In genomic region chr7:84880326-84880997, GRCh38 we compare ENCODE assay signal across 6 cellular contexts.
A peak's percentile ranks its signal among the peaks of the same experiment; 100 is the strongest.
DNase-seq lines count a peak whose midpoint lies in the region; ATAC-seq, FAIRE-seq and TF ChIP-seq lines count a peak whose summit lies in the region.
"Not testable (repeated sequence)": the region's sequence is repeated elsewhere in the genome, so short reads cannot be mapped to it uniquely, and the experiment has no call there.

No MANE protein-coding gene starts in this region.

- H3K27me3 ChIP-seq in HUES6 (ENCODE audit: control insufficient read depth, insufficient read depth, low read length) = not testable (repeated sequence)

- H3K4me1 Mint-ChIP-seq in chondrocyte (ENCODE audit: low read depth); stimulated activated naive CD8-positive, alpha-beta T cell treated with anti-CD3 and anti-CD28 coated beads, Interleukin-15, amount 100 ng/mL, for 72 hours: not testable (repeated sequence)

- H3K36me3 ChIP-seq in HUES6 (ENCODE audit: control insufficient read depth, insufficient read depth, low read length); kidney (ENCODE audit: control insufficient read depth in 1 of 2, insufficient read depth in 2 of 2, low read length in 2 of 2): not testable (repeated sequence)

- H3K9me3 ChIP-seq in HUES6 (ENCODE audit: control insufficient read depth, insufficient read depth, low read depth, low read length); kidney (ENCODE audit: control insufficient read depth in 1 of 2, low read length in 2 of 2): not testable (repeated sequence)

- DNase-seq in activated gamma-delta T cell (lab: John Stamatoyannopoulos, UW) = peak; percentile 10
- DNase-seq in chondrocyte (ENCODE audit: low spot score) = peak; percentile 65
- peak; percentile 59 for DNase-seq in kidney
- DNase-seq in stimulated activated naive CD8-positive, alpha-beta T cell treated with anti-CD3 and anti-CD28 coated beads, Interleukin-15, amount 100 ng/mL, for 72 hours = not testable (repeated sequence)

- H3K4me3 ChIP-seq in HUES6 (ENCODE audit: low read depth, low read length) = peak overlapping the region; percentile 16; the same call in 1 of the 2 replicates
- H3K4me3 ChIP-seq in kidney (ENCODE audit: low read length in 2 of 2) = not testable (repeated sequence)

- H3K36me3 Mint-ChIP-seq in chondrocyte (ENCODE audit: low read depth) = not testable (repeated sequence)

- intact Hi-C loops in kidney (cut with DNase I) = not testable (repeated sequence)

- H3K27ac ChIP-seq in C4-2B = peak overlapping the region; percentile 84
- H3K27ac ChIP-seq in HUES6 (ENCODE audit: low read depth, low read length); kidney (ENCODE audit: low read depth in 2 of 2, low read length in 2 of 2): not testable (repeated sequence)

- not testable (repeated sequence) for H3K27me3 Mint-ChIP-seq in chondrocyte (ENCODE audit: low read depth); stimulated activated naive CD8-positive, alpha-beta T cell treated with anti-CD3 and anti-CD28 coated beads, Interleukin-15, amount 100 ng/mL, for 72 hours

- not testable (repeated sequence) for FAIRE-seq in kidney (lab: Jason Lieb, UNC)

- not testable (repeated sequence) for H3K4me3 Mint-ChIP-seq in chondrocyte (ENCODE audit: unreplicated experiment); stimulated activated naive CD8-positive, alpha-beta T cell treated with anti-CD3 and anti-CD28 coated beads, Interleukin-15, amount 100 ng/mL, for 72 hours

- TF ChIP-seq CTCF in C4-2B (conservative IDR thresholded peaks at IDR 0.05); chondrocyte (IDR thresholded peaks at IDR 0.05); kidney (IDR thresholded peaks at IDR 0.05; ENCODE audit: borderline replicate concordance, extremely low read depth, insufficient read depth): not testable (repeated sequence)

- not testable (repeated sequence) for H3K9ac ChIP-seq in HUES6 (ENCODE audit: low read length); kidney (ENCODE audit: low read length in 2 of 2)

- ATAC-seq in stimulated activated naive CD8-positive, alpha-beta T cell treated with anti-CD3 and anti-CD28 coated beads, Interleukin-15, amount 100 ng/mL, for 72 hours = peak; percentile 40

- H3K9me3 Mint-ChIP-seq in chondrocyte (ENCODE audit: low read depth); stimulated activated naive CD8-positive, alpha-beta T cell treated with anti-CD3 and anti-CD28 coated beads, Interleukin-15, amount 100 ng/mL, for 72 hours: not testable (repeated sequence)

- not testable (repeated sequence) for H3K4me1 ChIP-seq in HUES6 (ENCODE audit: control insufficient read depth, insufficient read depth, low read length); kidney (ENCODE audit: control insufficient read depth in 1 of 2, insufficient read depth in 1 of 2, low read depth in 1 of 2, low read length in 2 of 2)

- H3K27ac Mint-ChIP-seq in chondrocyte (ENCODE audit: unreplicated experiment); stimulated activated naive CD8-positive, alpha-beta T cell treated with anti-CD3 and anti-CD28 coated beads, Interleukin-15, amount 100 ng/mL, for 72 hours: not testable (repeated sequence)
